In the genomic region with DNA sequence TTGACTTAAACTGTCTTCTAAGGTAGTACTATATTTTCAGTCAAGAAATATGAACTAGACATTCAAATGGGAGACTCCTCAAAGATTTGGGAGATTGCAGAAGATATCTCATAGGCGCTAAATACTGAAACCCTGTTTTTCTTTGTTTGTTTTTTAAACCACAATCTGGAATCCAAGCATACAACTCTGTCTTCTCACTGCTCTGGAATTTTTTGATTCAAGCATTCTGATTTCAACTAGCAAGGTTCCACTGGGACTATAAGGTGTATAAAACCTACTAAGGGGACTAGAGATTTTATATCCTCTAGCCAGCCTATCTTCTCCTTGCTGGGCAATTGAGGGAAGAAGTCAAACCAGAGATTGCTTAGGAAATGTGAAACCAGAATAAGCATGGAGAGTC, we compare ENCODE assay signal across 19 cellular contexts.
DNase-seq lines count a peak whose midpoint lies in the region; ATAC-seq and TF ChIP-seq lines count a peak whose summit lies in the region.
"Had no signal": no experiment of that assay in that cellular context is flagged by ENCODE, and none has a peak within 500 bp of the region (broad histone marks: within the 10 kb centered on the region; RNA-seq: fewer than 3 reads in every experiment).

No MANE protein-coding gene starts in this region.

- H3K9me3 Mint-ChIP-seq in endothelial cell (ENCODE audit: unreplicated experiment): no peaks in the 10 kb centered on the region

- peak overlapping the region; percentile 22 for H3K27ac ChIP-seq in SJSA1
- H3K27ac ChIP-seq: coronary artery, esophagus squamous epithelium had no signal

- no peak for ATAC-seq in HG02678 (IDR thresholded peaks at IDR 0.05; ENCODE audit: unreplicated experiment)
- ATAC-seq: activated naive CD8-positive, alpha-beta T cell treated with anti-CD3 and anti-CD28 coated beads, Interleukin-2, amount 50 U/mL, for 24 hours; sciatic nerve; stimulated activated effector memory CD8-positive, alpha-beta T cell treated with anti-CD3 and anti-CD28 coated beads, Interleukin-12 subunit alpha, Interleukin-12 subunit beta, amount 100 ng/mL, for 72 hours had no signal

- no peak overlapping the region for H3K27ac Mint-ChIP-seq in endothelial cell (ENCODE audit: unreplicated experiment)
- H3K27ac Mint-ChIP-seq: activated naive CD8-positive, alpha-beta T cell treated with anti-CD3 and anti-CD28 coated beads, Interleukin-2, amount 50 U/mL, for 24 hours; CD14-positive monocyte; stimulated activated effector memory CD8-positive, alpha-beta T cell treated with anti-CD3 and anti-CD28 coated beads, Interleukin-12 subunit alpha, Interleukin-12 subunit beta, amount 100 ng/mL, for 72 hours; type B pancreatic cell had no signal

- TF ChIP-seq CTCF in fibroblast of pulmonary artery (IDR thresholded peaks at IDR 0.05; ENCODE audit: low read length, missing control alignments) (no peak), endothelial cell (IDR thresholded peaks at IDR 0.05; ENCODE audit: unreplicated experiment) (no peak)

- H3K4me3 Mint-ChIP-seq in endothelial cell (ENCODE audit: unreplicated experiment): no peak overlapping the region
- H3K4me3 Mint-ChIP-seq: activated CD4-positive, alpha-beta T cell treated with anti-CD3 and anti-CD28 coated beads, Interleukin-2, amount 10 ng/mL, durations not matched to agents 7 days and 5 days; activated naive CD8-positive, alpha-beta T cell treated with anti-CD3 and anti-CD28 coated beads, Interleukin-2, amount 50 U/mL, for 24 hours; CD14-positive monocyte; nephron progenitor cell; stimulated activated effector memory CD8-positive, alpha-beta T cell treated with anti-CD3 and anti-CD28 coated beads, Interleukin-12 subunit alpha, Interleukin-12 subunit beta, amount 100 ng/mL, for 72 hours; type B pancreatic cell had no signal

- no peak overlapping the region for H3K9ac ChIP-seq in skeletal muscle satellite cell (ENCODE audit: low read depth, low read length)

- H3K4me2 ChIP-seq in skeletal muscle satellite cell (ENCODE audit: low read length): peak overlapping the region; percentile 15

- H3K4me1 Mint-ChIP-seq in endothelial cell (ENCODE audit: unreplicated experiment): peaks cover 4% of the 10 kb centered on the region
- H3K4me1 Mint-ChIP-seq: CD14-positive monocyte had no signal

- DNase-seq in ELR (ENCODE audit: low read depth): peak; percentile 36
- DNase-seq in SJSA1 (ENCODE audit: low read depth in 1 of 2, low spot score in 2 of 2): peak in 1 of 2 experiments; percentile 71
- DNase-seq in fibroblast of pulmonary artery (ENCODE audit: low read depth): peak; percentile 6
- no peak for DNase-seq in CD1c-positive myeloid dendritic cell (ENCODE audit: extremely low spot score)
- DNase-seq in endothelial cell (ENCODE audit: low spot score): no peak
- DNase-seq: activated CD4-positive, alpha-beta T cell treated with anti-CD3 and anti-CD28 coated beads, Interleukin-2, amount 10 ng/mL, durations not matched to agents 7 days and 5 days; activated naive CD8-positive, alpha-beta T cell treated with anti-CD3 and anti-CD28 coated beads, Interleukin-2, amount 50 U/mL, for 24 hours; activated T-cell treated with anti-CD3 and anti-CD28 coated beads, Interleukin-2, amount 50 U/mL, for 1 hour; DND-41; esophagus squamous epithelium; NCI-H2171; nephron progenitor cell had no signal

- H3K36me3 Mint-ChIP-seq in endothelial cell (ENCODE audit: low read depth, unreplicated experiment): no peaks in the 10 kb centered on the region
- H3K36me3 Mint-ChIP-seq: CD14-positive monocyte; stimulated activated effector memory CD8-positive, alpha-beta T cell treated with anti-CD3 and anti-CD28 coated beads, Interleukin-12 subunit alpha, Interleukin-12 subunit beta, amount 100 ng/mL, for 72 hours had no signal

- H3K9me3 ChIP-seq in SJSA1 (replicated peaks) (no peaks in the 10 kb centered on the region), skeletal muscle satellite cell (replicated peaks; ENCODE audit: low read length) (no peaks in the 10 kb centered on the region)

- no peak overlapping the region for H3K4me3 ChIP-seq in SJSA1
- no peak overlapping the region for H3K4me3 ChIP-seq in fibroblast of pulmonary artery (replicated peaks; ENCODE audit: low read depth, low read length)
- no peak overlapping the region for H3K4me3 ChIP-seq in skeletal muscle satellite cell (ENCODE audit: low read length)
- H3K4me3 ChIP-seq: coronary artery, esophagus squamous epithelium had no signal

- peaks cover 3% of the 10 kb centered on the region for H3K27me3 Mint-ChIP-seq in endothelial cell (ENCODE audit: unreplicated experiment)
- H3K27me3 Mint-ChIP-seq: activated CD4-positive, alpha-beta T cell treated with anti-CD3 and anti-CD28 coated beads, Interleukin-2, amount 10 ng/mL, durations not matched to agents 7 days and 5 days; activated naive CD8-positive, alpha-beta T cell treated with anti-CD3 and anti-CD28 coated beads, Interleukin-2, amount 50 U/mL, for 24 hours; type B pancreatic cell had no signal

- peaks cover 20% of the 10 kb centered on the region for H3K4me1 ChIP-seq in SJSA1 (replicated peaks)
- peaks cover 14% of the 10 kb centered on the region for H3K4me1 ChIP-seq in skeletal muscle satellite cell (ENCODE audit: control insufficient read depth, insufficient read depth, low read length)
- H3K4me1 ChIP-seq: esophagus squamous epithelium had no signal

- H3K27me3 ChIP-seq in SJSA1 (replicated peaks) (no peaks in the 10 kb centered on the region), skeletal muscle satellite cell (ENCODE audit: control insufficient read depth, insufficient read depth, low read length) (no peaks in the 10 kb centered on the region)
- H3K27me3 ChIP-seq: esophagus squamous epithelium had no signal

- H3K36me3 ChIP-seq in SJSA1: no peaks in the 10 kb centered on the region
- no peaks in the 10 kb centered on the region for H3K36me3 ChIP-seq in skeletal muscle satellite cell (ENCODE audit: insufficient read depth, low read length)
- H3K36me3 ChIP-seq: esophagus squamous epithelium had no signal

Comparison
In these comparisons a context has a peak if more than half of its experiments do, and no peak if none do; other contexts are left out.
1. DNase-seq: peak in ELR (single experiment) and fibroblast of pulmonary artery (single experiment); none in CD1c-positive myeloid dendritic cell (single experiment) and endothelial cell (single experiment).